Comparison of ENCODE assay signal across 8 cellular contexts in the genomic region with DNA sequence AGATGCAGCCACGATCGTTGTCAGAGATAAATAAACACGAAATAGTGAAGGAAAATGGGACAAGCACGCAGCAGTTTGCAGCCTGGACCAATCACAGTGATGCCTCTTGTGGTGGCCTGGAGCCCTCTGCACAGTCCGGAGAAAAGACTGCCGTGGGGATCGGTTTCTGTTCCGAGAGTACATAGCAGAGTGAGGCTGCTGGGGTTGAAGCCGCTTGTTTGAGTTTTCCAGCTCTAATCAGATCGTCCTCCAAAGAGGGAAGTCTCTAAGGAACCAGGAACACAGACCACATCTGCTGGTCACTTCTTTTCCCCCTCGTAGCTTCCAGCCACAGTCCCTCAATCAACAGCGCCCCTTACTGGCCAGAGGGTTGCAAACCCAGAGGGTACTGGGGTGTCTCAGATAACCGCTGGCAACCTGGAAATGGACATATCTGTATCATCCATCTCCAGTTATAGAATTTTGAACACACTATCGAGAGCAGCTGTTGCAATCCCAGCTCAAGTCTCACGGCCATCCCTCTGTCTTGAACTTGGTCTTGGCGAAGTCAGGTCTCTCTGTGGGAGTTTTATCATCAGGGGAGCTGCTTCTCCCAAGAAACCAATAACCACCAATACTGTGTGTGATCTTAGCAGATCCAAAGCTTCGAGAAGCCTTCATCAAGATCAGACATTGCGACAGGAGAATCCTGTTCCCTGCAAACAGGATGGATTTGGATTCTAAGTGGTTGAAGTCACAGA. TPM values are rescaled to one million over a fixed set of nuclear protein-coding genes. Genes with fewer than 3 reads are reported as not detected.
DNase-seq lines count a peak whose midpoint lies in the region; ATAC-seq and TF ChIP-seq lines count a peak whose summit lies in the region.

No MANE protein-coding gene starts in this region.

- peaks cover 20% of the 10 kb centered on the region for H3K27me3 Mint-ChIP-seq in activated naive CD8-positive, alpha-beta T cell treated with anti-CD3 and anti-CD28 coated beads for 36 hours

- no peak overlapping the region for H3K4ac ChIP-seq in trophoblast cell (ENCODE audit: low read depth, low read length)

- H3K23ac ChIP-seq in trophoblast cell (ENCODE audit: low read length) = no peak overlapping the region

- intact Hi-C loops in tibial artery (cut with DNase I; ENCODE audit: low total_unique reads) = no loop called here

- no peak overlapping the region for H3K18ac ChIP-seq in trophoblast cell (ENCODE audit: low read length)

- no peak overlapping the region for H3K9ac ChIP-seq in trophoblast cell (ENCODE audit: low read length)

- H2AFZ ChIP-seq in trophoblast cell (ENCODE audit: insufficient read depth, low read length, poor library complexity) = peak overlapping the region; percentile 11

- H4K12ac ChIP-seq in trophoblast cell (ENCODE audit: low read depth, low read length) = no peak overlapping the region

- H3K9me3 ChIP-seq in cardiac muscle cell (ENCODE audit: low read depth) (no peaks in the 10 kb centered on the region), trophoblast cell (ENCODE audit: insufficient read depth, low read depth, low read length) (no peaks in the 10 kb centered on the region), tibial artery (no peaks in the 10 kb centered on the region)

- peak overlapping the region; percentile 57 for H3K4me2 ChIP-seq in trophoblast cell (ENCODE audit: low read length)

- WGBS in trophoblast cell (ENCODE audit: extremely low coverage, insufficient coverage, insufficient read length) = no CpG with 5 or more reads among the region's 18 CpGs

- H3K79me1 ChIP-seq in trophoblast cell (ENCODE audit: low read length) = no peaks in the 10 kb centered on the region

- H3K4me3 ChIP-seq in cardiac muscle cell (no peak overlapping the region), trophoblast cell (ENCODE audit: low read depth, low read length) (no peak overlapping the region), tibial artery (peak overlapping the region in 1 of 2 donors; percentile 29)

- H3K27me3 ChIP-seq in cardiac muscle cell (peaks cover 32% of the 10 kb centered on the region), trophoblast cell (ENCODE audit: insufficient read depth, low read length) (no peaks in the 10 kb centered on the region), tibial artery (peaks cover 0 to 62% of the 10 kb centered on the region in 2 donors)

- H3K36me3 ChIP-seq in cardiac muscle cell = no peaks in the 10 kb centered on the region
- H3K36me3 ChIP-seq in trophoblast cell (ENCODE audit: control insufficient read depth in 1 of 2, insufficient read depth in 2 of 2, low read length in 2 of 2) = no peaks in the 10 kb centered on the region
- H3K36me3 ChIP-seq in tibial artery = no peaks in the 10 kb centered on the region

- peak; percentile 79 for DNase-seq in GM10266 (ENCODE audit: extremely low spot score)
- peak; percentile 71 for DNase-seq in HuH-7 (ENCODE audit: low spot score)
- peak; percentile 33 for DNase-seq in SK-N-DZ (ENCODE audit: low spot score)
- DNase-seq in activated naive CD8-positive, alpha-beta T cell treated with anti-CD3 and anti-CD28 coated beads for 36 hours = peak; percentile 62
- DNase-seq in cardiac muscle cell (ENCODE audit: low read depth in 1 of 2, low spot score in 1 of 2) = peak; percentile 72 to 81
- DNase-seq in trophoblast cell = peak; percentile 46 to 58
- peak in 1 of 2 donors; percentile 56 for DNase-seq in tibial artery

- no peak for ATAC-seq in GM19351 (IDR thresholded peaks at IDR 0.05; ENCODE audit: unreplicated experiment)

- H3K4me1 Mint-ChIP-seq in activated naive CD8-positive, alpha-beta T cell treated with anti-CD3 and anti-CD28 coated beads for 36 hours = peaks cover 6% of the 10 kb centered on the region

- H4K8ac ChIP-seq in trophoblast cell (ENCODE audit: low read depth, low read length) = no peak overlapping the region

- H3K14ac ChIP-seq in trophoblast cell (ENCODE audit: low read length) = no peak overlapping the region

- H2BK5ac ChIP-seq in trophoblast cell (ENCODE audit: low read depth, low read length, poor library complexity) = no peak overlapping the region

- no peaks in the 10 kb centered on the region for H3K36me3 Mint-ChIP-seq in activated naive CD8-positive, alpha-beta T cell treated with anti-CD3 and anti-CD28 coated beads for 36 hours

- no peak overlapping the region for H2AK5ac ChIP-seq in trophoblast cell (ENCODE audit: low read length)

- no peaks in the 10 kb centered on the region for H3K9me3 Mint-ChIP-seq in activated naive CD8-positive, alpha-beta T cell treated with anti-CD3 and anti-CD28 coated beads for 36 hours

- TF ChIP-seq CTCF in GM10266 (IDR thresholded peaks at IDR 0.05; ENCODE audit: control insufficient read depth, insufficient read depth, low read depth, missing control alignments) (peak; percentile 90), cardiac muscle cell (IDR thresholded peaks at IDR 0.05; ENCODE audit: low read depth, low read length) (peak; percentile 87), tibial artery (IDR thresholded peaks at IDR 0.05) (peak; percentile 32 to 42)

- H3K27ac ChIP-seq in cardiac muscle cell (no peak overlapping the region), trophoblast cell (ENCODE audit: low read depth, low read length) (no peak overlapping the region), tibial artery (no peak overlapping the region)

- peak overlapping the region; percentile 61 for H3K4me3 Mint-ChIP-seq in activated naive CD8-positive, alpha-beta T cell treated with anti-CD3 and anti-CD28 coated beads for 36 hours

- H3K4me1 ChIP-seq in cardiac muscle cell (ENCODE audit: low read depth) (peaks cover 4% of the 10 kb centered on the region), trophoblast cell (ENCODE audit: control insufficient read depth in 1 of 2, insufficient read depth in 2 of 2, low read length in 2 of 2) (no peaks in the 10 kb centered on the region), tibial artery (peaks cover 0 to 8% (median 3%) of the 10 kb centered on the region in 4 donors)

- H3K79me2 ChIP-seq in trophoblast cell (ENCODE audit: control insufficient read depth, insufficient read depth, low read length, poor library complexity) = no peaks in the 10 kb centered on the region

- H3K27ac Mint-ChIP-seq in activated naive CD8-positive, alpha-beta T cell treated with anti-CD3 and anti-CD28 coated beads for 36 hours = no peak overlapping the region

- H4K91ac ChIP-seq in trophoblast cell (ENCODE audit: low read depth, low read length) = no peak overlapping the region

- no peak overlapping the region for H2BK12ac ChIP-seq in trophoblast cell (ENCODE audit: low read length)

- no peak overlapping the region for H2BK120ac ChIP-seq in trophoblast cell (ENCODE audit: insufficient read depth, low read length, poor library complexity)

RNA-seq across cellular contexts. Expression of gene OLIG1, which starts 57.4 kb away (rescaled TPM):
- not detected in 2 replicates for polyA plus RNA-seq in SK-N-DZ (2014; cell fraction: cytosol; rRNA removed)
- not detected in 2 replicates for polyA plus RNA-seq in SK-N-DZ (2014; cell fraction: nucleus; rRNA removed)
- total RNA-seq in activated naive CD8-positive, alpha-beta T cell treated with anti-CD3 and anti-CD28 coated beads for 36 hours = under 1 TPM in 1 of 2 experiments, not detected in 1; 0.21 TPM
- 0.63 TPM in 1 of 2 replicates, not detected in the other for total RNA-seq in cardiac muscle cell
- 0.65 and 0.74 TPM in 2 replicates for polyA plus RNA-seq in cardiac muscle cell
- polyA plus RNA-seq in trophoblast cell (2013) = 1.2 and 1.8 TPM in 2 replicates

Comparison
In these comparisons a context has a peak if more than half of its experiments do, and no peak if none do; other contexts are left out.
1. CTCF ChIP-seq: peak in every context shown above with its lines; median percentile 90 in GM10266; 87 in cardiac muscle cell; 37 in tibial artery.